1 cellular context compared by ENCODE assay signal in genomic region chr19:7778081-7778480, GRCh38.
TF ChIP-seq lines count a peak whose summit lies in the region.

No MANE protein-coding gene starts in this region.

TF ChIP-seq in GM23338, 12 proteins besides CTCF, POLR2A, EP300 and RAD21 (continued from another document):
- TF ChIP-seq REST (IDR thresholded peaks at IDR 0.05; ENCODE audit: unreplicated experiment): no peak
- no peak for TF ChIP-seq POLR2AphosphoS5 (IDR thresholded peaks at IDR 0.05; ENCODE audit: low read depth)
- no peak for TF ChIP-seq ZNF462 (CRISPR knock-in tag; IDR thresholded peaks at IDR 0.05)
- no peak for TF ChIP-seq NANOG (IDR thresholded peaks at IDR 0.05; ENCODE audit: borderline replicate concordance)
- no peak for TF ChIP-seq CREB1 (CRISPR knock-in tag; IDR thresholded peaks at IDR 0.05; ENCODE audit: low read depth)
- no peak for TF ChIP-seq ZNF114 (CRISPR knock-in tag; IDR thresholded peaks at IDR 0.05)
